2 cellular contexts compared by ENCODE assay signal in genomic region chr10:132333386-132333785, GRCh38.
TF ChIP-seq lines count a peak whose summit lies in the region.

No MANE protein-coding gene starts in this region.

TF ChIP-seq in A549, 52 proteins besides CTCF, POLR2A, EP300 and RAD21:
- TF ChIP-seq REST (IDR thresholded peaks at IDR 0.05) = no peak
- no peak for TF ChIP-seq SMC3 (IDR thresholded peaks at IDR 0.05)
- TF ChIP-seq JUN (IDR thresholded peaks at IDR 0.05) = no peak
- no peak for TF ChIP-seq KDM5A (IDR thresholded peaks at IDR 0.05)
- TF ChIP-seq, protein P1, sequence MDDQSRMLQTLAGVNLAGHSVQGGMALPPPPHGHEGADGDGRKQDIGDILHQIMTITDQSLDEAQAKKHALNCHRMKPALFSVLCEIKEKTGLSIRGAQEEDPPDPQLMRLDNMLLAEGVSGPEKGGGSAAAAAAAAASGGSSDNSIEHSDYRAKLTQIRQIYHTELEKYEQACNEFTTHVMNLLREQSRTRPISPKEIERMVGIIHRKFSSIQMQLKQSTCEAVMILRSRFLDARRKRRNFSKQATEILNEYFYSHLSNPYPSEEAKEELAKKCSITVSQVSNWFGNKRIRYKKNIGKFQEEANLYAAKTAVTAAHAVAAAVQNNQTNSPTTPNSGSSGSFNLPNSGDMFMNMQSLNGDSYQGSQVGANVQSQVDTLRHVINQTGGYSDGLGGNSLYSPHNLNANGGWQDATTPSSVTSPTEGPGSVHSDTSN (IDR thresholded peaks at IDR 0.05) = no peak
- no peak for TF ChIP-seq FOXS1 (CRISPR knock-in tag; IDR thresholded peaks at IDR 0.05)
- no peak for TF ChIP-seq CHD4 (IDR thresholded peaks at IDR 0.05; ENCODE audit: borderline replicate concordance)
- no peak for TF ChIP-seq ZSCAN20 (CRISPR knock-in tag; IDR thresholded peaks at IDR 0.05)
- TF ChIP-seq NPAS2 (CRISPR knock-in tag; IDR thresholded peaks at IDR 0.05; ENCODE audit: borderline replicate concordance) = no peak
- TF ChIP-seq, protein P2, sequence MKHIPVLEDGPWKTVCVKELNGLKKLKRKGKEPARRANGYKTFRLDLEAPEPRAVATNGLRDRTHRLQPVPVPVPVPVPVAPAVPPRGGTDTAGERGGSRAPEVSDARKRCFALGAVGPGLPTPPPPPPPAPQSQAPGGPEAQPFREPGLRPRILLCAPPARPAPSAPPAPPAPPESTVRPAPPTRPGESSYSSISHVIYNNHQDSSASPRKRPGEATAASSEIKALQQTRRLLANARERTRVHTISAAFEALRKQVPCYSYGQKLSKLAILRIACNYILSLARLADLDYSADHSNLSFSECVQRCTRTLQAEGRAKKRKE (CRISPR knock-in tag; IDR thresholded peaks at IDR 0.05; ENCODE audit: low read depth) = no peak
- TF ChIP-seq, protein P3, sequence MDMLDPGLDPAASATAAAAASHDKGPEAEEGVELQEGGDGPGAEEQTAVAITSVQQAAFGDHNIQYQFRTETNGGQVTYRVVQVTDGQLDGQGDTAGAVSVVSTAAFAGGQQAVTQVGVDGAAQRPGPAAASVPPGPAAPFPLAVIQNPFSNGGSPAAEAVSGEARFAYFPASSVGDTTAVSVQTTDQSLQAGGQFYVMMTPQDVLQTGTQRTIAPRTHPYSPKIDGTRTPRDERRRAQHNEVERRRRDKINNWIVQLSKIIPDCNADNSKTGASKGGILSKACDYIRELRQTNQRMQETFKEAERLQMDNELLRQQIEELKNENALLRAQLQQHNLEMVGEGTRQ (IDR thresholded peaks at IDR 0.05) = no peak
- TF ChIP-seq ZC3H11A (IDR thresholded peaks at IDR 0.05) = no peak
- TF ChIP-seq E2F6 (IDR thresholded peaks at IDR 0.05; ENCODE audit: borderline replicate concordance, low read depth) = no peak
- no peak for TF ChIP-seq CBX8 (IDR thresholded peaks at IDR 0.05)
TF ChIP-seq in A549: peak in this region for 0.

TF ChIP-seq in WTC11, 78 proteins besides CTCF, POLR2A, EP300 and RAD21:
- TF ChIP-seq ZNF425 (CRISPR knock-in tag; conservative IDR thresholded peaks at IDR 0.05) = no peak
- TF ChIP-seq NR3C1 (CRISPR knock-in tag; conservative IDR thresholded peaks at IDR 0.05; ENCODE audit: low read depth) = no peak
- no peak for TF ChIP-seq IRF2 (CRISPR knock-in tag; IDR thresholded peaks at IDR 0.05; ENCODE audit: borderline replicate concordance, low read depth)
- no peak for TF ChIP-seq ZNF263 (CRISPR knock-in tag; IDR thresholded peaks at IDR 0.05; ENCODE audit: low read depth)
- TF ChIP-seq RELA (CRISPR knock-in tag; IDR thresholded peaks at IDR 0.05; ENCODE audit: borderline replicate concordance) = no peak
- no peak for TF ChIP-seq E2F1 (CRISPR knock-in tag; IDR thresholded peaks at IDR 0.05)
- no peak for TF ChIP-seq ETV6 (CRISPR knock-in tag; IDR thresholded peaks at IDR 0.05)
- TF ChIP-seq AR (CRISPR knock-in tag; IDR thresholded peaks at IDR 0.05) = no peak
- TF ChIP-seq ZNF396 (CRISPR knock-in tag; IDR thresholded peaks at IDR 0.05; ENCODE audit: borderline replicate concordance) = no peak
- no peak for TF ChIP-seq NR2C2 (CRISPR knock-in tag; IDR thresholded peaks at IDR 0.05)
- TF ChIP-seq NFYB (CRISPR knock-in tag; conservative IDR thresholded peaks at IDR 0.05; ENCODE audit: low read depth) = no peak
- TF ChIP-seq, protein P4, sequence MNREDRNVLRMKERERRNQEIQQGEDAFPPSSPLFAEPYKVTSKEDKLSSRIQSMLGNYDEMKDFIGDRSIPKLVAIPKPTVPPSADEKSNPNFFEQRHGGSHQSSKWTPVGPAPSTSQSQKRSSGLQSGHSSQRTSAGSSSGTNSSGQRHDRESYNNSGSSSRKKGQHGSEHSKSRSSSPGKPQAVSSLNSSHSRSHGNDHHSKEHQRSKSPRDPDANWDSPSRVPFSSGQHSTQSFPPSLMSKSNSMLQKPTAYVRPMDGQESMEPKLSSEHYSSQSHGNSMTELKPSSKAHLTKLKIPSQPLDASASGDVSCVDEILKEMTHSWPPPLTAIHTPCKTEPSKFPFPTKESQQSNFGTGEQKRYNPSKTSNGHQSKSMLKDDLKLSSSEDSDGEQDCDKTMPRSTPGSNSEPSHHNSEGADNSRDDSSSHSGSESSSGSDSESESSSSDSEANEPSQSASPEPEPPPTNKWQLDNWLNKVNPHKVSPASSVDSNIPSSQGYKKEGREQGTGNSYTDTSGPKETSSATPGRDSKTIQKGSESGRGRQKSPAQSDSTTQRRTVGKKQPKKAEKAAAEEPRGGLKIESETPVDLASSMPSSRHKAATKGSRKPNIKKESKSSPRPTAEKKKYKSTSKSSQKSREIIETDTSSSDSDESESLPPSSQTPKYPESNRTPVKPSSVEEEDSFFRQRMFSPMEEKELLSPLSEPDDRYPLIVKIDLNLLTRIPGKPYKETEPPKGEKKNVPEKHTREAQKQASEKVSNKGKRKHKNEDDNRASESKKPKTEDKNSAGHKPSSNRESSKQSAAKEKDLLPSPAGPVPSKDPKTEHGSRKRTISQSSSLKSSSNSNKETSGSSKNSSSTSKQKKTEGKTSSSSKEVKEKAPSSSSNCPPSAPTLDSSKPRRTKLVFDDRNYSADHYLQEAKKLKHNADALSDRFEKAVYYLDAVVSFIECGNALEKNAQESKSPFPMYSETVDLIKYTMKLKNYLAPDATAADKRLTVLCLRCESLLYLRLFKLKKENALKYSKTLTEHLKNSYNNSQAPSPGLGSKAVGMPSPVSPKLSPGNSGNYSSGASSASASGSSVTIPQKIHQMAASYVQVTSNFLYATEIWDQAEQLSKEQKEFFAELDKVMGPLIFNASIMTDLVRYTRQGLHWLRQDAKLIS (CRISPR knock-in tag; IDR thresholded peaks at IDR 0.05; ENCODE audit: borderline replicate concordance) = no peak
- TF ChIP-seq, protein P5, sequence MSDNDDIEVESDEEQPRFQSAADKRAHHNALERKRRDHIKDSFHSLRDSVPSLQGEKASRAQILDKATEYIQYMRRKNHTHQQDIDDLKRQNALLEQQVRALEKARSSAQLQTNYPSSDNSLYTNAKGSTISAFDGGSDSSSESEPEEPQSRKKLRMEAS (CRISPR knock-in tag; IDR thresholded peaks at IDR 0.05) = no peak
- no peak for TF ChIP-seq NFATC4 (CRISPR knock-in tag; IDR thresholded peaks at IDR 0.05)
